Comparison of ENCODE assay signal across 8 cellular contexts in the genomic region with DNA sequence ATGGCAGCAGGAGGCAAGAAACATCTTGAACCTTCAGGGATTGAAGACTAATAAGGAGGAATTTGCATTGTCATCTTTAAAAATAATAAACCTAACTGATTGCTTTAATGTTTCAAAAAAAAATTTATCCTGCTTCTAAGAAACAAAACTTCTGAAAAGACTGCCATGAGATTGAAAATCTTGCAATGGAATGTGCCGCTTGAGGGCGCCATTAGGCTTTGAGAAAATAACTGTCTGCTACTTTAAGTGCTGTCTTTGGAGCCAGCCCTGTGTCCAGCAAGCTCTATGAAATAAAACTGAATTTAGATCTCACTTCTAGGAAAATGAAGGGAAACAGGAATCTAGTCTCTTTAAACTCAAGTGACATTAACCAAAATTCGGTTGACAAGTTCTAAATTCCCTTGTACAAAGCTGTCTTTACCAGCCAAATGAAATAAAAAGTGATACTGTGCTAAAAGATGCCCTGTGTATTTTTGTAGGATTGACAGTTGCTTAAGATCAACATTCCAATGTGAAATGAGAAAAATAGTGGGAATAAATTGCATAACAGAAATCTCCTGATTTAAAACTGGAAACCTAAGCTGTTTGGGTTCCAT.
A peak's percentile ranks its signal among the peaks of the same experiment; 100 is the strongest.
DNase-seq lines count a peak whose midpoint lies in the region; ATAC-seq, FAIRE-seq and TF ChIP-seq lines count a peak whose summit lies in the region.

No MANE protein-coding gene starts in this region.

- H3K9me3 Mint-ChIP-seq in WTC11 = no peaks in the 10 kb centered on the region

- ATAC-seq in WTC11 (peak; percentile 53), HepG2 (0 out of 3 replicates have a peak, but pooled peaks have one; percentile 43), GM19035 (IDR thresholded peaks at IDR 0.05; ENCODE audit: unreplicated experiment) (no peak)

- H3K27me3 Mint-ChIP-seq in WTC11 (ENCODE audit: low read depth) = no peaks in the 10 kb centered on the region

- intact Hi-C loops in HepG2 (cut with micrococcal nuclease; ENCODE audit: unreplicated experiment) = loop anchor here (1.0 kb wide), 2 partner anchors 240 to 253 kb away; no protein-coding TSS in a partner anchor

- CTCF ChIA-PET in WTC11 (lab: Charles Lee) = interaction anchor here (0.6 to 7.4 kb wide), 20 partner anchors 10 to 314 kb away, joined by 3 to 137 read pairs (median 4); a partner anchor contains a TSS
- CTCF ChIA-PET in HepG2 (lab: Yijun Ruan, JAX; ENCODE audit: low intra/inter-chr PET ratio, low total read pairs) = interaction anchor here (1.7 to 1.9 kb wide), 2 partner anchors 240 to 254 kb away, joined by 6 to 19 read pairs; a partner anchor contains a TSS

- BruUV-seq in HepG2 (replicated peaks; lab: Mats Ljungman, UMichigan) = no TSS peak

- H3K79me2 ChIP-seq in MM.1S (ENCODE audit: low read length) (no peaks in the 10 kb centered on the region), HepG2 (ENCODE audit: insufficient read depth, low read length) (no peaks in the 10 kb centered on the region)

- H3K4me2 ChIP-seq in MM.1S (ENCODE audit: low read depth, low read length) (no peak overlapping the region), HepG2 (ENCODE audit: low read depth, low read length) (no peak overlapping the region)

- POLR2A ChIA-PET in WTC11 (lab: Charles Lee) = interaction anchor here (0.5 to 1.2 kb wide), 2 partner anchors 66 to 254 kb away, joined by 3 to 4 read pairs; a partner anchor contains a TSS
- POLR2A ChIA-PET in HepG2 (lab: Yijun Ruan, JAX) = no interaction called here

- DNase-seq in ELR (ENCODE audit: low read depth) (peak; percentile 77), MM.1S (peak; percentile 71), WTC11 (ENCODE audit: low spot score) (peak; percentile 79), HepG2 (ENCODE audit: low spot score) (peak; percentile 30), GDM1 (lab: John Stamatoyannopoulos, UW) (no peak)
- peak; percentile 47 for DNase-seq in central memory CD4-positive, alpha-beta T cell
- peak; percentile 47 for DNase-seq in stimulated activated CD8-positive, alpha-beta memory T cell treated with anti-CD3 and anti-CD28 coated beads, Interleukin-12 subunit alpha, Interleukin-12 subunit beta, amount 100 ng/mL, for 1 hour (ENCODE audit: low read depth)

- H3K9me2 ChIP-seq in MM.1S (replicated peaks; ENCODE audit: insufficient read depth, low read length) = no peaks in the 10 kb centered on the region

- FAIRE-seq in HepG2 (lab: Jason Lieb, UNC) = no peak

- TF ChIP-seq CTCF in MM.1S (IDR thresholded peaks at IDR 0.05; ENCODE audit: low read length) (peak; percentile 80), WTC11 (IDR thresholded peaks at IDR 0.05) (peak; percentile 42; the same call in 1 of the 2 replicates), HepG2 (CRISPR knock-in tag; IDR thresholded peaks at IDR 0.05) (peak; percentile 65)

- H3K27ac Mint-ChIP-seq in WTC11 = no peak overlapping the region

- no peaks in the 10 kb centered on the region for H3K36me3 Mint-ChIP-seq in WTC11

- H2AFZ ChIP-seq in MM.1S (ENCODE audit: low read length) = no peak overlapping the region
- no peak overlapping the region for H2AFZ ChIP-seq in HepG2 (ENCODE audit: low read length)

- peak; percentile 22; the same call in 1 of the 2 replicates for TF ChIP-seq RAD21 in HepG2 (CRISPR knock-in tag; IDR thresholded peaks at IDR 0.05)

- no peak overlapping the region for H3K27ac ChIP-seq in MM.1S (ENCODE audit: low read length)
- H3K27ac ChIP-seq in HepG2 (ENCODE audit: extremely low read length, insufficient read depth, low read length) = no peak overlapping the region

- H3K9me3 ChIP-seq in MM.1S (replicated peaks; ENCODE audit: insufficient read depth, low read length) (no peaks in the 10 kb centered on the region), HepG2 (ENCODE audit: low read length) (no peaks in the 10 kb centered on the region)

- no peaks in the 10 kb centered on the region; the same call in none of the 2 replicates for H3K4me1 Mint-ChIP-seq in WTC11

- no peak overlapping the region for H3K4me3 Mint-ChIP-seq in WTC11

- H3K27me3 ChIP-seq in MM.1S (replicated peaks; ENCODE audit: insufficient read depth, low read length) (no peaks in the 10 kb centered on the region), HepG2 (ENCODE audit: control insufficient read depth in 1 of 2, insufficient read depth in 2 of 2, low read length in 2 of 2) (no peaks in the 10 kb centered on the region; a peak in 1 of 5 replicates)

- H3K36me3 ChIP-seq in MM.1S (replicated peaks; ENCODE audit: insufficient read depth, low read length) (no peaks in the 10 kb centered on the region), HepG2 (replicated peaks in 1 of 2; ENCODE audit: control insufficient read depth in 1 of 2, insufficient read depth in 2 of 2, low read length in 2 of 2) (no peaks in the 10 kb centered on the region)

- H4K20me1 ChIP-seq in MM.1S (ENCODE audit: insufficient read depth, low read length) (no peaks in the 10 kb centered on the region), HepG2 (ENCODE audit: insufficient read depth, low read length) (no peaks in the 10 kb centered on the region)

- whole genome bisulfite sequencing in HepG2 (ENCODE audit: low lambda C conversion rate) = 0% methylated on average over 3 of the region's 3 CpGs

- in situ Hi-C loops in HepG2 (cut with HindIII; ENCODE audit: extremely low pct_ligation_motif_present, low pct_unique_long_range_greater_than_20kb) = loop anchor here (5.0 kb wide), 1 partner anchor 251 kb away; no protein-coding TSS in a partner anchor

- TF ChIP-seq EP300 in HepG2 (IDR thresholded peaks at IDR 0.05; ENCODE audit: low read depth in 2 of 2, low read length in 2 of 2) (no peak), HepG2 (CRISPR knock-in tag; IDR thresholded peaks at IDR 0.05; ENCODE audit: borderline replicate concordance) (no peak)

- H3F3A ChIP-seq in MM.1S (ENCODE audit: insufficient read depth, low read length) = peaks cover 21% of the 10 kb centered on the region

- TF ChIP-seq POLR2A in HepG2 (IDR thresholded peaks at IDR 0.05; ENCODE audit: insufficient read depth in 1 of 2, low read depth in 2 of 2, low read length in 2 of 2) = no peak

- H3K4me3 ChIP-seq in MM.1S (ENCODE audit: low read length) (no peak overlapping the region), HepG2 (replicated peaks in 1 of 3; ENCODE audit: insufficient read depth in 1 of 3, low read depth in 2 of 3, low read length in 3 of 3) (no peak overlapping the region)

- H3K4me1 ChIP-seq in MM.1S (ENCODE audit: low read length) (peaks cover 32% of the 10 kb centered on the region), HepG2 (ENCODE audit: insufficient read depth, low read length) (no peaks in the 10 kb centered on the region)

- no peak overlapping the region for H3K9ac ChIP-seq in MM.1S (ENCODE audit: low read length)
- H3K9ac ChIP-seq in HepG2 (ENCODE audit: insufficient read depth, low read depth, low read length) = no peak overlapping the region

TF ChIP-seq in WTC11, 78 proteins besides CTCF, POLR2A, EP300 and RAD21 (continues in another document):
- TF ChIP-seq SP1 (CRISPR knock-in tag; conservative IDR thresholded peaks at IDR 0.05) (no peak), OVOL2 (CRISPR knock-in tag; IDR thresholded peaks at IDR 0.05; ENCODE audit: borderline replicate concordance) (no peak), ETV6 (CRISPR knock-in tag; IDR thresholded peaks at IDR 0.05) (no peak), CBFB (CRISPR knock-in tag; IDR thresholded peaks at IDR 0.05; ENCODE audit: low read depth) (no peak), IRF2 (CRISPR knock-in tag; IDR thresholded peaks at IDR 0.05; ENCODE audit: borderline replicate concordance, low read depth) (no peak)
- TF ChIP-seq, protein P1, sequence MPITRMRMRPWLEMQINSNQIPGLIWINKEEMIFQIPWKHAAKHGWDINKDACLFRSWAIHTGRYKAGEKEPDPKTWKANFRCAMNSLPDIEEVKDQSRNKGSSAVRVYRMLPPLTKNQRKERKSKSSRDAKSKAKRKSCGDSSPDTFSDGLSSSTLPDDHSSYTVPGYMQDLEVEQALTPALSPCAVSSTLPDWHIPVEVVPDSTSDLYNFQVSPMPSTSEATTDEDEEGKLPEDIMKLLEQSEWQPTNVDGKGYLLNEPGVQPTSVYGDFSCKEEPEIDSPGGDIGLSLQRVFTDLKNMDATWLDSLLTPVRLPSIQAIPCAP (CRISPR knock-in tag; IDR thresholded peaks at IDR 0.05) = no peak
- TF ChIP-seq, protein P2, sequence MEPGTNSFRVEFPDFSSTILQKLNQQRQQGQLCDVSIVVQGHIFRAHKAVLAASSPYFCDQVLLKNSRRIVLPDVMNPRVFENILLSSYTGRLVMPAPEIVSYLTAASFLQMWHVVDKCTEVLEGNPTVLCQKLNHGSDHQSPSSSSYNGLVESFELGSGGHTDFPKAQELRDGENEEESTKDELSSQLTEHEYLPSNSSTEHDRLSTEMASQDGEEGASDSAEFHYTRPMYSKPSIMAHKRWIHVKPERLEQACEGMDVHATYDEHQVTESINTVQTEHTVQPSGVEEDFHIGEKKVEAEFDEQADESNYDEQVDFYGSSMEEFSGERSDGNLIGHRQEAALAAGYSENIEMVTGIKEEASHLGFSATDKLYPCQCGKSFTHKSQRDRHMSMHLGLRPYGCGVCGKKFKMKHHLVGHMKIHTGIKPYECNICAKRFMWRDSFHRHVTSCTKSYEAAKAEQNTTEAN (CRISPR knock-in tag; IDR thresholded peaks at IDR 0.05) = no peak

TF ChIP-seq in HepG2, 621 proteins besides CTCF, POLR2A, EP300 and RAD21 (continues in another document):
- TF ChIP-seq NFE2L2 (IDR thresholded peaks at IDR 0.05; ENCODE audit: low read length) (peak; percentile 24; the same call in 1 of the 2 replicates), STAG1 (CRISPR knock-in tag; IDR thresholded peaks at IDR 0.05) (peak; percentile 65), KDM4B (CRISPR knock-in tag; IDR thresholded peaks at IDR 0.05) (no peak), ZNF879 (CRISPR knock-in tag; IDR thresholded peaks at IDR 0.05) (no peak), SMC3 (IDR thresholded peaks at IDR 0.05; ENCODE audit: low read length) (peak; percentile 50), ATF7 (IDR thresholded peaks at IDR 0.05) (no peak), ATF7 (CRISPR knock-in tag; IDR thresholded peaks at IDR 0.05) (no peak), GATA4 (IDR thresholded peaks at IDR 0.05; ENCODE audit: borderline replicate concordance, low read depth) (no peak), XRCC5 (optimal IDR thresholded peaks at IDR 0.05; ENCODE audit: low read length) (no peak), ZNF296 (CRISPR knock-in tag; conservative IDR thresholded peaks at IDR 0.05) (no peak)
- TF ChIP-seq, protein P3, sequence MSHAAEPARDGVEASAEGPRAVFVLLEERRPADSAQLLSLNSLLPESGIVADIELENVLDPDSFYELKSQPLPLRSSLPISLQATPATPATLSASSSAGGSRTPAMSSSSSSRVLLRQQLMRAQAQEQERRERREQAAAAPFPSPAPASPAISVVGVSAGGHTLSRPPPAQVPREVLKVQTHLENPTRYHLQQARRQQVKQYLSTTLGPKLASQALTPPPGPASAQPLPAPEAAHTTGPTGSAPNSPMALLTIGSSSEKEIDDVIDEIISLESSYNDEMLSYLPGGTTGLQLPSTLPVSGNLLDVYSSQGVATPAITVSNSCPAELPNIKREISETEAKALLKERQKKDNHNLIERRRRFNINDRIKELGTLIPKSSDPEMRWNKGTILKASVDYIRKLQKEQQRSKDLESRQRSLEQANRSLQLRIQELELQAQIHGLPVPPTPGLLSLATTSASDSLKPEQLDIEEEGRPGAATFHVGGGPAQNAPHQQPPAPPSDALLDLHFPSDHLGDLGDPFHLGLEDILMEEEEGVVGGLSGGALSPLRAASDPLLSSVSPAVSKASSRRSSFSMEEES (CRISPR knock-in tag; IDR thresholded peaks at IDR 0.05) = no peak
